In genomic region chr20:8535403-8536003, GRCh38 we compare ENCODE assay signal across 7 cellular contexts.
DNase-seq lines count a peak whose midpoint lies in the region; ATAC-seq, FAIRE-seq and TF ChIP-seq lines count a peak whose summit lies in the region.

No MANE protein-coding gene starts in this region.

- TF ChIP-seq EP300 in HepG2 (IDR thresholded peaks at IDR 0.05; ENCODE audit: low read depth in 2 of 2, low read length in 2 of 2) (no peak), HepG2 (CRISPR knock-in tag; IDR thresholded peaks at IDR 0.05; ENCODE audit: borderline replicate concordance) (no peak)

- intact Hi-C loops in HepG2 (cut with micrococcal nuclease; ENCODE audit: unreplicated experiment) = loop anchor here (1.0 to 10.0 kb wide), 4 partner anchors 185 to 492 kb away; no protein-coding TSS in a partner anchor
- intact Hi-C loops in ascending aorta (cut with DNase I) = no loop called here

- peaks cover 11% of the 10 kb centered on the region; the same call in 1 of the 2 replicates for H4K20me1 ChIP-seq in HepG2 (ENCODE audit: insufficient read depth, low read length)

- no peak overlapping the region for H3K4me2 ChIP-seq in HepG2 (ENCODE audit: low read depth, low read length)

- no peak for TF ChIP-seq POLR2A in HepG2 (IDR thresholded peaks at IDR 0.05; ENCODE audit: insufficient read depth in 1 of 2, low read depth in 2 of 2, low read length in 2 of 2)

- POLR2A ChIA-PET in HEK293T (lab: Yijun Ruan, JAX) = no interaction called here
- POLR2A ChIA-PET in HepG2 (lab: Yijun Ruan, JAX) = no interaction called here

- CTCF ChIA-PET in HEK293T (lab: Yijun Ruan, JAX) (interaction anchor here (0.5 to 1.0 kb wide), 4 partner anchors 14 to 492 kb away, joined by 3 to 4 read pairs (median 3); no protein-coding TSS in a partner anchor), HepG2 (lab: Yijun Ruan, JAX; ENCODE audit: low intra/inter-chr PET ratio, low total read pairs) (interaction anchor here (1.3 to 2.5 kb wide), 2 partner anchors 403 to 492 kb away, joined by 5 to 13 read pairs; partner anchors contain the start of gene PLCB1)

- no TSS peak for BruUV-seq in HepG2 (replicated peaks; lab: Mats Ljungman, UMichigan)

- no peak overlapping the region for H3K27ac ChIP-seq in HepG2 (ENCODE audit: extremely low read length, insufficient read depth, low read length)
- no peak overlapping the region for H3K27ac ChIP-seq in ascending aorta

- no peak overlapping the region for H2AFZ ChIP-seq in HepG2 (ENCODE audit: low read length)

- H3K36me3 ChIP-seq in HepG2 (replicated peaks in 1 of 2; ENCODE audit: control insufficient read depth in 1 of 2, insufficient read depth in 2 of 2, low read length in 2 of 2) = no peaks in the 10 kb centered on the region; a peak in 1 of 5 replicates
- no peaks in the 10 kb centered on the region for H3K36me3 ChIP-seq in ascending aorta

- ATAC-seq in SK-N-SH treated with all-trans-retinoic acid at 6 μM for 48 hours (peak; percentile 49; the same call in 1 of the 3 replicates), HepG2 (peak; percentile 87), HG03571 (IDR thresholded peaks at IDR 0.05; ENCODE audit: unreplicated experiment) (no peak)

- TF ChIP-seq RAD21 in HepG2 (CRISPR knock-in tag; IDR thresholded peaks at IDR 0.05) = no peak

- in situ Hi-C loops in HepG2 (cut with HindIII; ENCODE audit: extremely low pct_ligation_motif_present, low pct_unique_long_range_greater_than_20kb) = loop anchor here (5.0 to 10.0 kb wide), 2 partner anchors 401 to 493 kb away; partner anchors contain the start of gene PLCB1

- peak; percentile 57 for TF ChIP-seq CTCF in HepG2 (CRISPR knock-in tag; IDR thresholded peaks at IDR 0.05)
- TF ChIP-seq CTCF in ascending aorta (IDR thresholded peaks at IDR 0.05) = no peak

- WGBS in HepG2 (ENCODE audit: low lambda C conversion rate) = 96% methylated on average over 3 of the region's 3 CpGs

- FAIRE-seq in HepG2 (lab: Jason Lieb, UNC) = no peak

- DNase-seq in EH (ENCODE audit: low read depth) (peak; percentile 29), HEK293T (ENCODE audit: extremely low spot score) (peak; percentile 17), HepG2 (ENCODE audit: low spot score) (peak; percentile 23), ascending aorta (ENCODE audit: low spot score in 2 of 2) (no peak)
- DNase-seq in stimulated activated CD4-positive, alpha-beta T cell treated with anti-CD3 and anti-CD28 coated beads, Interleukin-4, amount 100 ng/mL, for 24 hours = no peak

- H3K4me1 ChIP-seq in HepG2 (ENCODE audit: insufficient read depth, low read length) (no peaks in the 10 kb centered on the region), ascending aorta (no peaks in the 10 kb centered on the region)

- no peak overlapping the region for H3K9ac ChIP-seq in HepG2 (ENCODE audit: insufficient read depth, low read depth, low read length)

- H3K79me2 ChIP-seq in HepG2 (ENCODE audit: insufficient read depth, low read length) = no peaks in the 10 kb centered on the region

- H3K4me3 ChIP-seq in HepG2 (replicated peaks in 1 of 3; ENCODE audit: insufficient read depth in 1 of 3, low read depth in 2 of 3, low read length in 3 of 3) = no peak overlapping the region
- no peak overlapping the region for H3K4me3 ChIP-seq in ascending aorta

- H3K27me3 ChIP-seq in HepG2 (ENCODE audit: control insufficient read depth in 1 of 2, insufficient read depth in 2 of 2, low read length in 2 of 2) (no peaks in the 10 kb centered on the region), ascending aorta (no peaks in the 10 kb centered on the region)

- no peaks in the 10 kb centered on the region for H3K9me3 ChIP-seq in HepG2 (ENCODE audit: low read length)
- no peaks in the 10 kb centered on the region for H3K9me3 ChIP-seq in ascending aorta

TF ChIP-seq in HEK293T, 16 proteins besides CTCF, POLR2A, EP300 and RAD21:
- TF ChIP-seq BHLHE40 (IDR thresholded peaks at IDR 0.05; ENCODE audit: borderline replicate concordance) (no peak), ARNT (IDR thresholded peaks at IDR 0.05) (no peak), FOXA1 (IDR thresholded peaks at IDR 0.05) (no peak), PKNOX1 (IDR thresholded peaks at IDR 0.05) (no peak), FOXM1 (IDR thresholded peaks at IDR 0.05; ENCODE audit: borderline replicate concordance) (no peak), SUZ12 (IDR thresholded peaks at IDR 0.05) (no peak), CTBP1 (IDR thresholded peaks at IDR 0.05; ENCODE audit: borderline replicate concordance) (no peak), FOXK2 (IDR thresholded peaks at IDR 0.05) (no peak), TARDBP (IDR thresholded peaks at IDR 0.05) (no peak), ELF4 (IDR thresholded peaks at IDR 0.05) (no peak), LEF1 (IDR thresholded peaks at IDR 0.05; ENCODE audit: borderline replicate concordance) (no peak), HDGF (IDR thresholded peaks at IDR 0.05; ENCODE audit: borderline replicate concordance) (no peak), ZNF384 (IDR thresholded peaks at IDR 0.05) (no peak), SP1 (IDR thresholded peaks at IDR 0.05) (no peak), L3MBTL2 (conservative IDR thresholded peaks at IDR 0.05) (no peak), NFRKB (IDR thresholded peaks at IDR 0.05) (no peak)

TF ChIP-seq in SK-N-SH treated with all-trans-retinoic acid at 6 μM for 48 hours, 23 proteins besides CTCF, POLR2A, EP300 and RAD21:
- no peak for TF ChIP-seq CSDC2 (CRISPR knock-in tag; IDR thresholded peaks at IDR 0.05)
- no peak for TF ChIP-seq TCF4 (CRISPR knock-in tag; IDR thresholded peaks at IDR 0.05; ENCODE audit: borderline replicate concordance)
- TF ChIP-seq ISL1 (CRISPR knock-in tag; IDR thresholded peaks at IDR 0.05) = no peak
- TF ChIP-seq ZNF8 (CRISPR knock-in tag; IDR thresholded peaks at IDR 0.05) = no peak
- TF ChIP-seq ZFP3 (CRISPR knock-in tag; IDR thresholded peaks at IDR 0.05) = no peak
- no peak for TF ChIP-seq ESRRG (CRISPR knock-in tag; IDR thresholded peaks at IDR 0.05)
- no peak for TF ChIP-seq GLIS3 (CRISPR knock-in tag; IDR thresholded peaks at IDR 0.05)
- no peak for TF ChIP-seq OSR1 (CRISPR knock-in tag; IDR thresholded peaks at IDR 0.05)
- TF ChIP-seq ZFP30 (CRISPR knock-in tag; IDR thresholded peaks at IDR 0.05) = no peak
- no peak for TF ChIP-seq PATZ1 (CRISPR knock-in tag; IDR thresholded peaks at IDR 0.05; ENCODE audit: borderline replicate concordance)
- no peak for TF ChIP-seq RARB (CRISPR knock-in tag; IDR thresholded peaks at IDR 0.05)

TF ChIP-seq in HepG2, 621 proteins besides CTCF, POLR2A, EP300 and RAD21:
- TF ChIP-seq SMC3 (IDR thresholded peaks at IDR 0.05; ENCODE audit: low read length) = peak; percentile 49
- peak; percentile 63 for TF ChIP-seq STAG1 (CRISPR knock-in tag; IDR thresholded peaks at IDR 0.05)
- no peak for TF ChIP-seq ZKSCAN8 (CRISPR knock-in tag; IDR thresholded peaks at IDR 0.05; ENCODE audit: borderline replicate concordance)

Comparison
In these comparisons a context has a peak if more than half of its experiments do, and no peak if none do; other contexts are left out.
1. DNase-seq: peak in EH (single experiment), HEK293T (single experiment) and HepG2 (single experiment); none in ascending aorta (0 of 2) and stimulated activated CD4-positive, alpha-beta T cell treated with anti-CD3 and anti-CD28 coated beads, Interleukin-4, amount 100 ng/mL, for 24 hours (single experiment).